ENCODE assay signal across 8 cellular contexts in the genomic region with DNA sequence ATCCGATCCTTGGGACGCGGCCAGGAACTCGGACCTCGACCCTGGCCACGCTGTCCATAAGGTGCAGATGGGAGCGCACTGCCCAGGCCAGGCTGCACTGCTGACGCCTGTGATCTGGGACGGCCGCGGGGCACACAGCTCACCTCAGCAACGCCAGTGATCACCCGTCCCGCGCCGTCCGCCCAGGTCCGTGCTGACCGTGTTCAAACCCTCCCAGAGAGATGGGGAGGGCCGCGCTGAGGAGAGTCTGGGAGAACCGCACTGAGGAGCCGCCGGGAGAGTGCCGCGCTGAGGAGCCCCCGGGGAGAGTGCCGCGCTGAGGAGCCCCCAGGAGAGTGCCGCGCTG. TPM values are rescaled to one million over a fixed set of nuclear protein-coding genes. Genes with fewer than 3 reads are reported as not detected.
DNase-seq lines count a peak whose midpoint lies in the region; ATAC-seq and TF ChIP-seq lines count a peak whose summit lies in the region.

No MANE protein-coding gene starts in this region.

- H3K9me3 Mint-ChIP-seq in activated CD4-positive, alpha-beta memory T cell treated with anti-CD3 and anti-CD28 coated beads, Interleukin-2, amount 10 ng/mL, durations not matched to agents 7 days and 5 days, result no peaks in the 10 kb centered on the region

- H3K4me3 Mint-ChIP-seq in activated CD4-positive, alpha-beta memory T cell treated with anti-CD3 and anti-CD28 coated beads, Interleukin-2, amount 10 ng/mL, durations not matched to agents 7 days and 5 days, result peak overlapping the region; percentile 79

- TF ChIP-seq POLR2A in gastrocnemius medialis (IDR thresholded peaks at IDR 0.05), result no peak

- no peaks in the 10 kb centered on the region for H3K9me3 ChIP-seq in gastrocnemius medialis

- H3K4me3 ChIP-seq in ACC112 (ENCODE audit: low read depth, low read length) (peak overlapping the region; percentile 86), H7 (ENCODE audit: insufficient read depth, low read depth, low read length) (peak overlapping the region; percentile 71), gastrocnemius medialis (peak overlapping the region; percentile 73 to 91 (median 78))

- DNase-seq in H7 (peak; percentile 68), left cardiac atrium (peak; percentile 29), gastrocnemius medialis (peak in 1 of 2 donors; percentile 24), NCI-H2029 treated with DMSO at 0.1 percent for 48 hours (lab: John Stamatoyannopoulos, UW) (no peak)
- no peak for DNase-seq in activated CD4-positive, alpha-beta memory T cell treated with anti-CD3 and anti-CD28 coated beads, Interleukin-2, amount 10 ng/mL, durations not matched to agents 7 days and 5 days
- DNase-seq in activated CD4-positive, CD25-positive, alpha-beta regulatory T cell treated with anti-CD3 and anti-CD28 coated beads, Interleukin-2, amount 50 U/mL, for 72 hours, result no peak

- ATAC-seq in left cardiac atrium (peak; percentile 11 to 32), gastrocnemius medialis (peak in 1 of 2 donors; percentile 4), HG03039 (IDR thresholded peaks at IDR 0.05; ENCODE audit: unreplicated experiment) (no peak)

- no peaks in the 10 kb centered on the region for H3K36me3 Mint-ChIP-seq in activated CD4-positive, alpha-beta memory T cell treated with anti-CD3 and anti-CD28 coated beads, Interleukin-2, amount 10 ng/mL, durations not matched to agents 7 days and 5 days (ENCODE audit: low read depth)

- no peaks in the 10 kb centered on the region for H3K27me3 Mint-ChIP-seq in activated CD4-positive, alpha-beta memory T cell treated with anti-CD3 and anti-CD28 coated beads, Interleukin-2, amount 10 ng/mL, durations not matched to agents 7 days and 5 days

- H3K4me1 ChIP-seq in ACC112 (ENCODE audit: control insufficient read depth, insufficient read depth, low read length, unreplicated experiment) (peaks cover 21% of the 10 kb centered on the region), gastrocnemius medialis (peaks cover 22 to 28% of the 10 kb centered on the region in 2 donors)

- no peak overlapping the region for H2AFZ ChIP-seq in ACC112 (ENCODE audit: low read length, unreplicated experiment)

- peaks cover 57% of the 10 kb centered on the region for H3K79me2 ChIP-seq in ACC112 (ENCODE audit: control insufficient read depth, insufficient read depth, low read length, unreplicated experiment)

- intact Hi-C loops in left cardiac atrium (cut with DNase I) (no loop called here), gastrocnemius medialis (cut with DNase I; ENCODE audit: low total_unique reads) (no loop called here)

- H3K4me1 Mint-ChIP-seq in activated CD4-positive, alpha-beta memory T cell treated with anti-CD3 and anti-CD28 coated beads, Interleukin-2, amount 10 ng/mL, durations not matched to agents 7 days and 5 days, result peaks cover 11% of the 10 kb centered on the region

- H3K36me3 ChIP-seq in ACC112 (ENCODE audit: insufficient read depth, low read length), result no peaks in the 10 kb centered on the region
- no peaks in the 10 kb centered on the region for H3K36me3 ChIP-seq in H7 (replicated peaks; ENCODE audit: control insufficient read depth, insufficient read depth, low read length)
- no peaks in the 10 kb centered on the region for H3K36me3 ChIP-seq in gastrocnemius medialis

- H3K27ac Mint-ChIP-seq in activated CD4-positive, alpha-beta memory T cell treated with anti-CD3 and anti-CD28 coated beads, Interleukin-2, amount 10 ng/mL, durations not matched to agents 7 days and 5 days, result no peak overlapping the region

- H3K27me3 ChIP-seq in ACC112 (ENCODE audit: insufficient read depth, low read length), result no peaks in the 10 kb centered on the region
- peaks cover 10% of the 10 kb centered on the region for H3K27me3 ChIP-seq in H7 (ENCODE audit: control insufficient read depth, insufficient read depth, low read length)
- H3K27me3 ChIP-seq in gastrocnemius medialis, result no peaks in the 10 kb centered on the region

- TF ChIP-seq CTCF in gastrocnemius medialis (IDR thresholded peaks at IDR 0.05 in 4 of 5, conservative IDR thresholded peaks at IDR 0.05 in 1 of 5), result no peak

- H3K27ac ChIP-seq in ACC112 (ENCODE audit: low read depth, low read length), result no peak overlapping the region
- peak overlapping the region; percentile 86 to 93 (median 89) for H3K27ac ChIP-seq in gastrocnemius medialis

- CTCF ChIA-PET in activated CD4-positive, alpha-beta memory T cell treated with anti-CD3 and anti-CD28 coated beads, Interleukin-2, amount 10 ng/mL, durations not matched to agents 7 days and 5 days (lab: Charles Lee), result no interaction called here

- POLR2A ChIA-PET in activated CD4-positive, alpha-beta memory T cell treated with anti-CD3 and anti-CD28 coated beads, Interleukin-2, amount 10 ng/mL, durations not matched to agents 7 days and 5 days (lab: Charles Lee), result interaction anchor here (1.0 to 1.4 kb wide), 3 partner anchors 8 to 230 kb away, joined by 3 to 6 read pairs (median 3); a partner anchor contains a TSS

- in situ Hi-C loops in gastrocnemius medialis (cut with MboI; ENCODE audit: low sequenced_read_pairs in 4 of 4), result loop anchor here in 3 of 4 donors (25.0 kb wide), 1 partner anchor 188 kb away; a partner anchor contains a TSS

RNA-seq across cellular contexts. Expression of a gene that starts 0.6 kb away (rescaled TPM):
- 0.83 and 1.9 TPM in 2 replicates for total RNA-seq in H7 (2014; rRNA removed; shearing (Covaris generic))
- under 1 TPM; 0.25 to 0.28 TPM for total RNA-seq in activated CD4-positive, alpha-beta memory T cell treated with anti-CD3 and anti-CD28 coated beads, Interleukin-2, amount 10 ng/mL, durations not matched to agents 7 days and 5 days
- under 1 TPM; 0.59 to 0.81 TPM for total RNA-seq in left cardiac atrium
- under 1 TPM; 0.16 to 0.61 (median 0.30) TPM for total RNA-seq in gastrocnemius medialis

Comparison
In these comparisons a context has a peak if more than half of its experiments do, and no peak if none do; other contexts are left out.
1. DNase-seq: peak in H7 (single experiment) and left cardiac atrium (single experiment); none in activated CD4-positive, alpha-beta memory T cell treated with anti-CD3 and anti-CD28 coated beads, Interleukin-2, amount 10 ng/mL, durations not matched to agents 7 days and 5 days (single experiment), NCI-H2029 treated with DMSO at 0.1 percent for 48 hours (single experiment) and activated CD4-positive, CD25-positive, alpha-beta regulatory T cell treated with anti-CD3 and anti-CD28 coated beads, Interleukin-2, amount 50 U/mL, for 72 hours (single experiment).
2. Peak in every context shown above with its lines, with median percentiles within 50 percentile points of each other: H3K4me3 ChIP-seq.